1 cellular context compared by ENCODE assay signal in genomic region chr4:1763070-1763549, GRCh38.
TF ChIP-seq lines count a peak whose summit lies in the region.

No MANE protein-coding gene starts in this region.

TF ChIP-seq in GM23338, 12 proteins besides CTCF, POLR2A, EP300 and RAD21:
- TF ChIP-seq ETS1 (IDR thresholded peaks at IDR 0.05) (no peak), EZH2phosphoT487 (IDR thresholded peaks at IDR 0.05; ENCODE audit: unreplicated experiment) (no peak), JUNB (IDR thresholded peaks at IDR 0.05; ENCODE audit: unreplicated experiment) (no peak), CREB1 (CRISPR knock-in tag; IDR thresholded peaks at IDR 0.05; ENCODE audit: low read depth) (no peak), POLR2AphosphoS5 (IDR thresholded peaks at IDR 0.05; ENCODE audit: low read depth) (no peak), ZNF114 (CRISPR knock-in tag; IDR thresholded peaks at IDR 0.05) (no peak), STAT1 (IDR thresholded peaks at IDR 0.05; ENCODE audit: unreplicated experiment) (no peak), ZNF331 (CRISPR knock-in tag; IDR thresholded peaks at IDR 0.05; ENCODE audit: low read depth) (no peak), EZH2 (IDR thresholded peaks at IDR 0.05; ENCODE audit: low read depth, unreplicated experiment) (no peak), NANOG (IDR thresholded peaks at IDR 0.05; ENCODE audit: borderline replicate concordance) (no peak)
- TF ChIP-seq, protein P1, sequence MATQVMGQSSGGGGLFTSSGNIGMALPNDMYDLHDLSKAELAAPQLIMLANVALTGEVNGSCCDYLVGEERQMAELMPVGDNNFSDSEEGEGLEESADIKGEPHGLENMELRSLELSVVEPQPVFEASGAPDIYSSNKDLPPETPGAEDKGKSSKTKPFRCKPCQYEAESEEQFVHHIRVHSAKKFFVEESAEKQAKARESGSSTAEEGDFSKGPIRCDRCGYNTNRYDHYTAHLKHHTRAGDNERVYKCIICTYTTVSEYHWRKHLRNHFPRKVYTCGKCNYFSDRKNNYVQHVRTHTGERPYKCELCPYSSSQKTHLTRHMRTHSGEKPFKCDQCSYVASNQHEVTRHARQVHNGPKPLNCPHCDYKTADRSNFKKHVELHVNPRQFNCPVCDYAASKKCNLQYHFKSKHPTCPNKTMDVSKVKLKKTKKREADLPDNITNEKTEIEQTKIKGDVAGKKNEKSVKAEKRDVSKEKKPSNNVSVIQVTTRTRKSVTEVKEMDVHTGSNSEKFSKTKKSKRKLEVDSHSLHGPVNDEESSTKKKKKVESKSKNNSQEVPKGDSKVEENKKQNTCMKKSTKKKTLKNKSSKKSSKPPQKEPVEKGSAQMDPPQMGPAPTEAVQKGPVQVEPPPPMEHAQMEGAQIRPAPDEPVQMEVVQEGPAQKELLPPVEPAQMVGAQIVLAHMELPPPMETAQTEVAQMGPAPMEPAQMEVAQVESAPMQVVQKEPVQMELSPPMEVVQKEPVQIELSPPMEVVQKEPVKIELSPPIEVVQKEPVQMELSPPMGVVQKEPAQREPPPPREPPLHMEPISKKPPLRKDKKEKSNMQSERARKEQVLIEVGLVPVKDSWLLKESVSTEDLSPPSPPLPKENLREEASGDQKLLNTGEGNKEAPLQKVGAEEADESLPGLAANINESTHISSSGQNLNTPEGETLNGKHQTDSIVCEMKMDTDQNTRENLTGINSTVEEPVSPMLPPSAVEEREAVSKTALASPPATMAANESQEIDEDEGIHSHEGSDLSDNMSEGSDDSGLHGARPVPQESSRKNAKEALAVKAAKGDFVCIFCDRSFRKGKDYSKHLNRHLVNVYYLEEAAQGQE (IDR thresholded peaks at IDR 0.05; ENCODE audit: unreplicated experiment), result no peak
- TF ChIP-seq, protein P2, sequence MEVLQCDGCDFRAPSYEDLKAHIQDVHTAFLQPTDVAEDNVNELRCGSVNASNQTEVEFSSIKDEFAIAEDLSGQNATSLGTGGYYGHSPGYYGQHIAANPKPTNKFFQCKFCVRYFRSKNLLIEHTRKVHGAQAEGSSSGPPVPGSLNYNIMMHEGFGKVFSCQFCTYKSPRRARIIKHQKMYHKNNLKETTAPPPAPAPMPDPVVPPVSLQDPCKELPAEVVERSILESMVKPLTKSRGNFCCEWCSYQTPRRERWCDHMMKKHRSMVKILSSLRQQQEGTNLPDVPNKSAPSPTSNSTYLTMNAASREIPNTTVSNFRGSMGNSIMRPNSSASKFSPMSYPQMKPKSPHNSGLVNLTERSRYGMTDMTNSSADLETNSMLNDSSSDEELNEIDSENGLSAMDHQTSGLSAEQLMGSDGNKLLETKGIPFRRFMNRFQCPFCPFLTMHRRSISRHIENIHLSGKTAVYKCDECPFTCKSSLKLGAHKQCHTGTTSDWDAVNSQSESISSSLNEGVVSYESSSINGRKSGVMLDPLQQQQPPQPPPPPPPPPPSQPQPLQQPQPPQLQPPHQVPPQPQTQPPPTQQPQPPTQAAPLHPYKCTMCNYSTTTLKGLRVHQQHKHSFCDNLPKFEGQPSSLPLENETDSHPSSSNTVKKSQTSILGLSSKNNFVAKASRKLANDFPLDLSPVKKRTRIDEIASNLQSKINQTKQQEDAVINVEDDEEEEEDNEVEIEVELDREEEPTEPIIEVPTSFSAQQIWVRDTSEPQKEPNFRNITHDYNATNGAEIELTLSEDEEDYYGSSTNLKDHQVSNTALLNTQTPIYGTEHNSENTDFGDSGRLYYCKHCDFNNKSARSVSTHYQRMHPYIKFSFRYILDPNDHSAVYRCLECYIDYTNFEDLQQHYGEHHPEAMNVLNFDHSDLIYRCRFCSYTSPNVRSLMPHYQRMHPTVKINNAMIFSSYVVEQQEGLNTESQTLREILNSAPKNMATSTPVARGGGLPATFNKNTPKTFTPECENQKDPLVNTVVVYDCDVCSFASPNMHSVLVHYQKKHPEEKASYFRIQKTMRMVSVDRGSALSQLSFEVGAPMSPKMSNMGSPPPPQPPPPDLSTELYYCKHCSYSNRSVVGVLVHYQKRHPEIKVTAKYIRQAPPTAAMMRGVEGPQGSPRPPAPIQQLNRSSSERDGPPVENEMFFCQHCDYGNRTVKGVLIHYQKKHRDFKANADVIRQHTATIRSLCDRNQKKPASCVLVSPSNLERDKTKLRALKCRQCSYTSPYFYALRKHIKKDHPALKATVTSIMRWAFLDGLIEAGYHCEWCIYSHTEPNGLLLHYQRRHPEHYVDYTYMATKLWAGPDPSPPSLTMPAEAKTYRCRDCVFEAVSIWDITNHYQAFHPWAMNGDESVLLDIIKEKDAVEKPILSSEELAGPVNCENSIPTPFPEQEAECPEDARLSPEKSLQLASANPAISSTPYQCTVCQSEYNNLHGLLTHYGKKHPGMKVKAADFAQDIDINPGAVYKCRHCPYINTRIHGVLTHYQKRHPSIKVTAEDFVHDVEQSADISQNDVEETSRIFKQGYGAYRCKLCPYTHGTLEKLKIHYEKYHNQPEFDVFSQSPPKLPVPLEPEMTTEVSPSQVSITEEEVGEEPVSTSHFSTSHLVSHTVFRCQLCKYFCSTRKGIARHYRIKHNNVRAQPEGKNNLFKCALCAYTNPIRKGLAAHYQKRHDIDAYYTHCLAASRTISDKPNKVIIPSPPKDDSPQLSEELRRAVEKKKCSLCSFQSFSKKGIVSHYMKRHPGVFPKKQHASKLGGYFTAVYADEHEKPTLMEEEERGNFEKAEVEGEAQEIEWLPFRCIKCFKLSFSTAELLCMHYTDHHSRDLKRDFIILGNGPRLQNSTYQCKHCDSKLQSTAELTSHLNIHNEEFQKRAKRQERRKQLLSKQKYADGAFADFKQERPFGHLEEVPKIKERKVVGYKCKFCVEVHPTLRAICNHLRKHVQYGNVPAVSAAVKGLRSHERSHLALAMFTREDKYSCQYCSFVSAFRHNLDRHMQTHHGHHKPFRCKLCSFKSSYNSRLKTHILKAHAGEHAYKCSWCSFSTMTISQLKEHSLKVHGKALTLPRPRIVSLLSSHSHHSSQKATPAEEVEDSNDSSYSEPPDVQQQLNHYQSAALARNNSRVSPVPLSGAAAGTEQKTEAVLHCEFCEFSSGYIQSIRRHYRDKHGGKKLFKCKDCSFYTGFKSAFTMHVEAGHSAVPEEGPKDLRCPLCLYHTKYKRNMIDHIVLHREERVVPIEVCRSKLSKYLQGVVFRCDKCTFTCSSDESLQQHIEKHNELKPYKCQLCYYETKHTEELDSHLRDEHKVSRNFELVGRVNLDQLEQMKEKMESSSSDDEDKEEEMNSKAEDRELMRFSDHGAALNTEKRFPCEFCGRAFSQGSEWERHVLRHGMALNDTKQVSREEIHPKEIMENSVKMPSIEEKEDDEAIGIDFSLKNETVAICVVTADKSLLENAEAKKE (CRISPR knock-in tag; IDR thresholded peaks at IDR 0.05), result no peak
